In genomic region chr7:70883750-70884445, GRCh38 we compare ENCODE assay signal across 17 cellular contexts.
"Had no signal": no experiment of that assay in that cellular context is flagged by ENCODE, and none has a peak within 500 bp of the region (broad histone marks: within the 10 kb centered on the region; RNA-seq: fewer than 3 reads in every experiment).

No MANE protein-coding gene starts in this region.

- ATAC-seq: foreskin keratinocyte; naive thymus-derived CD4-positive, alpha-beta T cell; right cardiac atrium had no signal

- H3K27ac Mint-ChIP-seq: progenitor cell of endocrine pancreas had no signal

- H3K4me1 ChIP-seq: colonic mucosa, foreskin keratinocyte, uterus had no signal

- H3K4me3 ChIP-seq: colonic mucosa, uterus had no signal

- H3K9me3 ChIP-seq: colonic mucosa, uterus had no signal

- H3K4me3 Mint-ChIP-seq: naive thymus-derived CD4-positive, alpha-beta T cell had no signal

- DNase-seq: colonic mucosa; dermis blood vessel endothelial cell; erythroblast; foreskin keratinocyte; head of caudate nucleus; hippocampal formation; kidney glomerular epithelial cell; mesendoderm; naive thymus-derived CD4-positive, alpha-beta T cell; right cardiac atrium; small intestine; stimulated activated CD4-positive, alpha-beta T cell treated with anti-CD3 and anti-CD28 coated beads, Interleukin-2, amount 100 ng/mL, for 48 hours; stimulated activated naive CD4-positive, alpha-beta T cell treated with Interleukin-2 at 50 U/mL for 16 hours; trophoblast cell; uterus had no signal

- H3K27ac ChIP-seq: colonic mucosa, foreskin keratinocyte, uterus had no signal

- H3K36me3 ChIP-seq: colonic mucosa, uterus had no signal

- H3K4me1 Mint-ChIP-seq: naive thymus-derived CD4-positive, alpha-beta T cell had no signal

- FAIRE-seq: endothelial cell of umbilical vein, small intestine had no signal

- H3K27me3 ChIP-seq: colonic mucosa, foreskin keratinocyte, uterus had no signal
